27 cellular contexts compared by ENCODE assay signal in the genomic region with DNA sequence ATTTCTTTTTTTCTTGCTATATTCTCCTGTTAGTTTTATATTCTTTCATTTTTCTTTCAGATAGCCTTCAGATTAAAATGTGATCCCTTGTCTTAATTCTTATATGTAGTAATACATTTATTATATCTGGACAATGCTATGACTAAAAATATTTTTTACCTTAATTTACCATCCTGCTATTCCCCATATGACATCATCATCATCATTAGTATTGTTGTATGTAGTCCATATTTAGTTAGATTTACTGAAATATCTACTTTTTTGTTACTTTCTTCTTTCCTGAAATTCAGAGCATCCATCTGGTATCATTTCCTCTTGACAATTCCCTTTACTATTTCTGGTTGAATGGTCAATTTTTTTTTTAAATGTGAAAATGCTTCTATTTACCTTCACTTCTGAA.
"Had no signal": no experiment of that assay in that cellular context is flagged by ENCODE, and none has a peak within 500 bp of the region (broad histone marks: within the 10 kb centered on the region; RNA-seq: fewer than 3 reads in every experiment).

No MANE protein-coding gene starts in this region.

- ATAC-seq: effector memory CD8-positive, alpha-beta T cell; esophagus mucosa; foreskin keratinocyte; gastrocnemius medialis; gastroesophageal sphincter; heart left ventricle; heart right ventricle had no signal

- H3K27me3 ChIP-seq: colonic mucosa, dorsolateral prefrontal cortex, esophagus muscularis mucosa, esophagus squamous epithelium, foreskin keratinocyte, gastrocnemius medialis, gastroesophageal sphincter, heart left ventricle, heart right ventricle had no signal

- H3K27ac ChIP-seq: colonic mucosa, coronary artery, dorsolateral prefrontal cortex, epithelial cell of prostate, esophagus muscularis mucosa, esophagus squamous epithelium, foreskin keratinocyte, gastrocnemius medialis, gastroesophageal sphincter, heart left ventricle, heart right ventricle had no signal

- H3K9me3 ChIP-seq: colonic mucosa, esophagus muscularis mucosa, esophagus squamous epithelium, gastrocnemius medialis, heart right ventricle had no signal

- H3K4me3 ChIP-seq: colonic mucosa, coronary artery, dorsolateral prefrontal cortex, esophagus muscularis mucosa, esophagus squamous epithelium, gastrocnemius medialis, gastroesophageal sphincter, heart left ventricle, heart right ventricle had no signal

- FAIRE-seq: colon, endometrium, endothelial cell of umbilical vein had no signal

- DNase-seq: colonic mucosa; cortex of kidney; dermis blood vessel endothelial cell; dorsolateral prefrontal cortex; effector CD4-positive, alpha-beta T cell; effector CD8-positive, alpha-beta T cell; effector memory CD4-positive, alpha-beta T cell; effector memory CD8-positive, alpha-beta T cell; endodermal cell; erythroblast; esophagus squamous epithelium; foreskin fibroblast; foreskin keratinocyte; foreskin melanocyte; gastrocnemius medialis; glutamatergic neuron; head of caudate nucleus; heart left ventricle; heart right ventricle had no signal

- H3K36me3 ChIP-seq: colonic mucosa, esophagus muscularis mucosa, esophagus squamous epithelium, gastrocnemius medialis, gastroesophageal sphincter, heart left ventricle, heart right ventricle had no signal

- H3K4me1 ChIP-seq: colonic mucosa, esophagus muscularis mucosa, esophagus squamous epithelium, foreskin keratinocyte, gastrocnemius medialis, gastroesophageal sphincter, heart left ventricle, heart right ventricle had no signal
